8 cellular contexts compared by ENCODE assay signal in genomic region chr10:96587255-96588059, GRCh38. TPM values are rescaled to one million over a fixed set of nuclear protein-coding genes. Genes with fewer than 3 reads are reported as not detected.
DNase-seq lines count a peak whose midpoint lies in the region; ATAC-seq and TF ChIP-seq lines count a peak whose summit lies in the region.

No MANE protein-coding gene starts in this region.

- peak; percentile 89 for DNase-seq in GM23248
- DNase-seq in NCI-H526 (lab: John Stamatoyannopoulos, UW) = peak; percentile 31 to 79
- DNase-seq in adipocyte (ENCODE audit: low read depth) = peak; percentile 91
- DNase-seq in left cardiac atrium = peak; percentile 78
- peak; percentile 77 for DNase-seq in sciatic nerve (ENCODE audit: low spot score)
- DNase-seq in endothelial cell (ENCODE audit: low spot score) = no peak

- H3K4me1 Mint-ChIP-seq in endothelial cell (ENCODE audit: unreplicated experiment) = peaks cover 21% of the 10 kb centered on the region

- peaks cover 5% of the 10 kb centered on the region for H3K36me3 Mint-ChIP-seq in endothelial cell (ENCODE audit: low read depth, unreplicated experiment)

- H3K4me3 ChIP-seq in GM23248 (peak overlapping the region; percentile 97), adipocyte (ENCODE audit: low read length) (peak overlapping the region; percentile 92)

- peaks cover under 1% of the 10 kb centered on the region; the same call in 1 of the 2 replicates for H4K20me1 ChIP-seq in GM23248 (ENCODE audit: insufficient read depth)

- H3K27me3 Mint-ChIP-seq in endothelial cell (ENCODE audit: unreplicated experiment) = peaks cover 10% of the 10 kb centered on the region

- H3K4me1 ChIP-seq in GM23248 (ENCODE audit: insufficient read depth) (peaks cover 30% of the 10 kb centered on the region), adipocyte (ENCODE audit: control insufficient read depth, insufficient read depth, low read length) (peaks cover 40% of the 10 kb centered on the region)

- in situ Hi-C loops in GM23248 (cut with MboI) = no loop called here

- TF ChIP-seq CTCF in C4-2B (conservative IDR thresholded peaks at IDR 0.05) = no peak
- no peak for TF ChIP-seq CTCF in endothelial cell (IDR thresholded peaks at IDR 0.05; ENCODE audit: unreplicated experiment)

- H3K9me3 Mint-ChIP-seq in endothelial cell (ENCODE audit: unreplicated experiment) = no peaks in the 10 kb centered on the region

- no peaks in the 10 kb centered on the region for H3K9me3 ChIP-seq in GM23248 (ENCODE audit: low read depth)
- no peaks in the 10 kb centered on the region for H3K9me3 ChIP-seq in adipocyte (ENCODE audit: control insufficient read depth, low read length)

- peak overlapping the region; percentile 98 for H3K4me2 ChIP-seq in GM23248 (ENCODE audit: unreplicated experiment)

- no peaks in the 10 kb centered on the region for H3K9me2 ChIP-seq in GM23248 (ENCODE audit: insufficient read depth)

- no peaks in the 10 kb centered on the region for H3K27me3 ChIP-seq in GM23248 (replicated peaks; ENCODE audit: insufficient read depth)
- no peaks in the 10 kb centered on the region for H3K27me3 ChIP-seq in adipocyte (replicated peaks; ENCODE audit: control insufficient read depth, insufficient read depth, low read length)

- peak; percentile 45 to 66 for ATAC-seq in left cardiac atrium
- peak; percentile 69 for ATAC-seq in sciatic nerve
- ATAC-seq in HG02798 (IDR thresholded peaks at IDR 0.05; ENCODE audit: poor library complexity, unreplicated experiment) = no peak

- WGBS in GM23248 (ENCODE audit: low coverage in 1 of 2, low lambda C conversion rate in 2 of 2, missing lambda C conversion rate in 2 of 2), 2 experiments = 3% methylated on average over 25 of the region's 25 CpGs

- H2AFZ ChIP-seq in GM23248 = peak overlapping the region; percentile 83

- H3K9ac ChIP-seq in GM23248 = peak overlapping the region; percentile 97
- H3K9ac ChIP-seq in adipocyte (ENCODE audit: low read length) = peak overlapping the region; percentile 97

- H3F3A ChIP-seq in GM23248 (ENCODE audit: insufficient read depth) = peaks cover 22% of the 10 kb centered on the region

- H3K4me3 Mint-ChIP-seq in endothelial cell (ENCODE audit: unreplicated experiment) = no peak overlapping the region

- peaks cover 42% of the 10 kb centered on the region for H3K79me2 ChIP-seq in GM23248 (ENCODE audit: insufficient read depth)

- peak overlapping the region; percentile 98 for H3K27ac ChIP-seq in C4-2B
- peak overlapping the region; percentile 98 for H3K27ac ChIP-seq in GM23248

- H3K27ac Mint-ChIP-seq in endothelial cell (ENCODE audit: unreplicated experiment) = no peak overlapping the region

- H3K36me3 ChIP-seq in GM23248 (ENCODE audit: low read depth) (no peaks in the 10 kb centered on the region), adipocyte (ENCODE audit: control insufficient read depth, insufficient read depth, low read length, severe bottlenecking) (no peaks in the 10 kb centered on the region)

- intact Hi-C loops in left cardiac atrium (cut with DNase I) (no loop called here), sciatic nerve (cut with DNase I) (no loop called here)

RNA-seq across cellular contexts. Expression of gene TM9SF3, which starts 0.6 kb away (rescaled TPM):
- total RNA-seq in GM23248 (2014; rRNA removed; shearing (Covaris generic)) = 175 and 281 TPM in 2 replicates
- polyA plus RNA-seq in GM23248 (2016; fragmentation: Nextera tagmentation; extraction: Ambion mirVana) = 124 and 130 TPM in 2 replicates
- total RNA-seq in left cardiac atrium (10 to 100 TPM; 78.6 to 97.8 TPM), sciatic nerve (130 TPM), endothelial cell (ENCODE audit: unreplicated experiment) (157 TPM)
